26 cellular contexts compared by ENCODE assay signal in genomic region chr1:207027921-207028320, GRCh38. TPM values are rescaled to one million over a fixed set of nuclear protein-coding genes. Genes with fewer than 3 reads are reported as not detected.
DNase-seq lines count a peak whose midpoint lies in the region; TF ChIP-seq lines count a peak whose summit lies in the region.
"Had no signal": no experiment of that assay in that cellular context is flagged by ENCODE, and none has a peak within 500 bp of the region (broad histone marks: within the 10 kb centered on the region; RNA-seq: fewer than 3 reads in every experiment).

No MANE protein-coding gene starts in this region.

- no peaks in the 10 kb centered on the region for H3K27me3 ChIP-seq in duodenal mucosa (ENCODE audit: control insufficient read depth in 1 of 2, insufficient read depth in 2 of 2, low read length in 2 of 2)
- peaks cover 0 to 5% of the 10 kb centered on the region in 2 donors for H3K27me3 ChIP-seq in mucosa of rectum (ENCODE audit: control insufficient read depth in 2 of 2, insufficient read depth in 2 of 2, low read length in 2 of 2)
- no peaks in the 10 kb centered on the region for H3K27me3 ChIP-seq in CD8-positive, alpha-beta memory T cell (ENCODE audit: insufficient read depth, low read length, poor library complexity, severe bottlenecking)
- H3K27me3 ChIP-seq: adrenal gland, neural progenitor cell had no signal

- H3K4me1 ChIP-seq in duodenal mucosa (ENCODE audit: control insufficient read depth in 1 of 2, insufficient read depth in 2 of 2, low read length in 2 of 2): peaks cover 55 to 68% of the 10 kb centered on the region in 2 donors
- H3K4me1 ChIP-seq in mucosa of rectum (ENCODE audit: control insufficient read depth in 2 of 2, insufficient read depth in 2 of 2, low read length in 2 of 2): peaks cover 29 to 67% of the 10 kb centered on the region in 2 donors
- no peaks in the 10 kb centered on the region for H3K4me1 ChIP-seq in CD8-positive, alpha-beta memory T cell (ENCODE audit: insufficient read depth, low read length)

- POLR2A ChIA-PET in CD8-positive, alpha-beta memory T cell (lab: Charles Lee): no interaction called here

- peak overlapping the region; percentile 95 for H3K4me3 Mint-ChIP-seq in type B pancreatic cell
- no peak overlapping the region for H3K4me3 Mint-ChIP-seq in CD8-positive, alpha-beta memory T cell
- H3K4me3 Mint-ChIP-seq: CD8-positive, alpha-beta T cell; neural progenitor cell had no signal

- H3K27ac Mint-ChIP-seq in type B pancreatic cell: peak overlapping the region; percentile 100
- no peak overlapping the region for H3K27ac Mint-ChIP-seq in CD8-positive, alpha-beta memory T cell
- H3K27ac Mint-ChIP-seq: CD8-positive, alpha-beta T cell; neural progenitor cell had no signal

- peaks cover 40% of the 10 kb centered on the region for H3K4me1 Mint-ChIP-seq in type B pancreatic cell (ENCODE audit: unreplicated experiment)
- no peaks in the 10 kb centered on the region for H3K4me1 Mint-ChIP-seq in CD8-positive, alpha-beta memory T cell

- H3K27ac ChIP-seq in duodenal mucosa (ENCODE audit: low read depth, low read length) (peak overlapping the region; percentile 85), mucosa of rectum (ENCODE audit: low read depth in 2 of 2, low read length in 2 of 2) (peak overlapping the region; percentile 53 to 75)
- no peak overlapping the region for H3K27ac ChIP-seq in CD8-positive, alpha-beta memory T cell (ENCODE audit: low read depth, low read length)
- H3K27ac ChIP-seq: gastroesophageal sphincter, neural progenitor cell, SK-N-MC had no signal

- TF ChIP-seq CTCF in LNCaP clone FGC (IDR thresholded peaks at IDR 0.05; ENCODE audit: control insufficient read depth, extremely low read depth, insufficient read depth) (no peak), type B pancreatic cell (conservative IDR thresholded peaks at IDR 0.05) (no peak)

- no peaks in the 10 kb centered on the region for H3K9me3 Mint-ChIP-seq in type B pancreatic cell
- H3K9me3 Mint-ChIP-seq in CD8-positive, alpha-beta memory T cell: no peaks in the 10 kb centered on the region
- H3K9me3 Mint-ChIP-seq: CD8-positive, alpha-beta T cell; neural progenitor cell had no signal

- peak overlapping the region; percentile 59 to 62 for H3K9ac ChIP-seq in duodenal mucosa (ENCODE audit: low read depth in 1 of 2, low read length in 2 of 2)
- peak overlapping the region in 1 of 2 donors; percentile 61 for H3K9ac ChIP-seq in mucosa of rectum (ENCODE audit: low read depth in 1 of 2, low read length in 2 of 2)
- H3K9ac ChIP-seq: neural progenitor cell had no signal

- H3K36me3 ChIP-seq in duodenal mucosa (ENCODE audit: control insufficient read depth in 1 of 2, insufficient read depth in 2 of 2, low read length in 2 of 2) (peaks cover 8 to 12% of the 10 kb centered on the region in 2 donors), mucosa of rectum (ENCODE audit: control insufficient read depth in 2 of 2, insufficient read depth in 2 of 2, low read length in 2 of 2) (peaks cover 5 to 6% of the 10 kb centered on the region in 2 donors)
- no peaks in the 10 kb centered on the region for H3K36me3 ChIP-seq in CD8-positive, alpha-beta memory T cell (ENCODE audit: insufficient read depth, low read length)
- H3K36me3 ChIP-seq: adrenal gland, gastroesophageal sphincter, neural progenitor cell had no signal

- H3K4me3 ChIP-seq in LNCaP clone FGC (ENCODE audit: low read depth, low read length): peak overlapping the region; percentile 63
- peak overlapping the region; percentile 22 to 45 for H3K4me3 ChIP-seq in duodenal mucosa (ENCODE audit: low read depth in 1 of 2, low read length in 2 of 2)
- peak overlapping the region; percentile 17 to 29 for H3K4me3 ChIP-seq in mucosa of rectum (ENCODE audit: low read length in 2 of 2)
- no peak overlapping the region for H3K4me3 ChIP-seq in CD8-positive, alpha-beta memory T cell (ENCODE audit: low read length)
- H3K4me3 ChIP-seq: adrenal gland, gastroesophageal sphincter, neural progenitor cell, SK-N-MC had no signal

- H3K9me3 ChIP-seq in duodenal mucosa (ENCODE audit: control insufficient read depth in 1 of 2, low read length in 2 of 2) (no peaks in the 10 kb centered on the region), mucosa of rectum (ENCODE audit: control insufficient read depth in 2 of 2, low read length in 2 of 2) (no peaks in the 10 kb centered on the region)
- no peaks in the 10 kb centered on the region for H3K9me3 ChIP-seq in CD8-positive, alpha-beta memory T cell (ENCODE audit: low read length)
- H3K9me3 ChIP-seq: adrenal gland, gastroesophageal sphincter had no signal

- H3K36me3 Mint-ChIP-seq in type B pancreatic cell: peaks cover 16% of the 10 kb centered on the region
- H3K36me3 Mint-ChIP-seq in CD8-positive, alpha-beta memory T cell: no peaks in the 10 kb centered on the region
- H3K36me3 Mint-ChIP-seq: CD8-positive, alpha-beta T cell; neural progenitor cell had no signal

- peaks cover 22% of the 10 kb centered on the region for H3K27me3 Mint-ChIP-seq in type B pancreatic cell
- H3K27me3 Mint-ChIP-seq in CD8-positive, alpha-beta memory T cell: peaks cover 25 to 83% of the 10 kb centered on the region in 2 donors

- CTCF ChIA-PET in CD8-positive, alpha-beta memory T cell (lab: Charles Lee): no interaction called here

- DNase-seq in LNCaP clone FGC (ENCODE audit: low read depth): peak; percentile 94
- no peak for DNase-seq in type B pancreatic cell (ENCODE audit: extremely low spot score, unreplicated experiment)
- DNase-seq in CD8-positive, alpha-beta memory T cell: no peak
- no peak for DNase-seq in SIG-M5 (lab: John Stamatoyannopoulos, UW)
- DNase-seq in H4 (ENCODE audit: low spot score): no peak
- DNase-seq in stimulated activated CD4-positive, alpha-beta T cell treated with anti-CD3 and anti-CD28 coated beads, Interleukin-4, amount 100 ng/mL, for 1 hour: no peak
- DNase-seq: activated CD4-positive, alpha-beta T cell treated with anti-CD3 and anti-CD28 coated beads, Interleukin-2, amount 50 U/mL, for 4 hours; activated effector memory CD4-positive, alpha-beta T cell treated with anti-CD3 and anti-CD28 coated beads, Interleukin-2, amount 50 U/mL, for 16 hours; CD8-positive, alpha-beta T cell; dermis blood vessel endothelial cell; erythroblast; KBM-7; left cardiac atrium; midbrain; MV-4-11; NCI-H187; NCI-H2227 treated with DMSO at 0.1 percent for 48 hours; T-helper 2 cell had no signal

RNA-seq across cellular contexts. Expression of gene C1orf116, which starts 4.6 kb away (rescaled TPM):
- 50.4 and 108 TPM in 2 replicates for total RNA-seq in type B pancreatic cell (ENCODE audit: low replicate concordance)
- total RNA-seq in CD8-positive, alpha-beta memory T cell: not detected
- not detected for polyA plus RNA-seq in CD8-positive, alpha-beta memory T cell
- total RNA-seq in H4 (2014; rRNA removed; shearing (Covaris generic)): not detected in 2 replicates

RNA-seq across cellular contexts. Expression of gene YOD1, which starts 23.1 kb away (rescaled TPM):
- total RNA-seq in type B pancreatic cell (ENCODE audit: low replicate concordance): 12.3 and 15.0 TPM in 2 replicates
- 10 to 100 TPM; 10.3 to 10.6 TPM for total RNA-seq in CD8-positive, alpha-beta memory T cell
- polyA plus RNA-seq in CD8-positive, alpha-beta memory T cell: 0.98 TPM
- 3.5 and 3.9 TPM in 2 replicates for total RNA-seq in H4 (2014; rRNA removed; shearing (Covaris generic))

RNA-seq across cellular contexts. Expression of gene PFKFB2, which starts 25.2 kb away (rescaled TPM):
- 18.7 and 31.4 TPM in 2 replicates for total RNA-seq in type B pancreatic cell (ENCODE audit: low replicate concordance)
- total RNA-seq in CD8-positive, alpha-beta memory T cell: 1 to 10 TPM; 3.0 to 3.9 TPM
- polyA plus RNA-seq in CD8-positive, alpha-beta memory T cell: 0.29 TPM
- total RNA-seq in H4 (2014; rRNA removed; shearing (Covaris generic)): 5.6 and 6.0 TPM in 2 replicates

RNA-seq across cellular contexts. Expression of gene FCAMR, which starts 57.7 kb away (rescaled TPM):
- total RNA-seq in type B pancreatic cell (ENCODE audit: low replicate concordance): not detected in 2 replicates
- not detected for total RNA-seq in CD8-positive, alpha-beta memory T cell
- polyA plus RNA-seq in CD8-positive, alpha-beta memory T cell: not detected
- not detected in 2 replicates for total RNA-seq in H4 (2014; rRNA removed; shearing (Covaris generic))
- total RNA-seq: adrenal gland; CD8-positive, alpha-beta T cell; dermis blood vessel endothelial cell; H1; left cardiac atrium; pulmonary artery endothelial cell had no signal
- polyA plus RNA-seq: adrenal gland, H1 had no signal

Comparison
In these comparisons a context has a peak if more than half of its experiments do, and no peak if none do; other contexts are left out.
1. RNA of gene C1orf116, which starts 4.6 kb away (total RNA-seq): 50.4 to 108 TPM in type B pancreatic cell; not detected in CD8-positive, alpha-beta memory T cell and not detected in H4; every median in the first group is over 10 times any median in the second.